In the genomic region with DNA sequence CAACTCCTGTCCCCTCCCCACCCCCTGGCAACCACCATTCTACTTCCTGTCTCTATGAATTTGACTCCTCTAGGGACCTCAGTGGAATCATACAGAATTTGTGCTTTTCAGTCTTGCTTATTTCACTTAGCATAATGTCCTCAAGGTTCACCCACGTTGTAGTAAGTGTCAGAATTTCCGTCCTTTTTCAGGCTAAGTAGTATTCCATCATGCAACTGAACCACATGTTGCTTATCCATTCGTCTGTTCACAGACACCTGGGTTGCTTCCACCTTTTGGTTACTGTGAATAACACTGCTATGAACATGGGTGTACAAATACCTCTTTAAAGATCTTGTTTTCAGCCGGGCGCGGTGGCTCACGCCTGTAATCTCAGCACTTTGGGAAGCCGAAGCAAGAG, we compare ENCODE assay signal across 22 cellular contexts. TPM values are rescaled to one million over a fixed set of nuclear protein-coding genes. Genes with fewer than 3 reads are reported as not detected.
A peak's percentile ranks its signal among the peaks of the same experiment; 100 is the strongest.
DNase-seq lines count a peak whose midpoint lies in the region; ATAC-seq and TF ChIP-seq lines count a peak whose summit lies in the region.
"Had no signal": no experiment of that assay in that cellular context is flagged by ENCODE, and none has a peak within 500 bp of the region (broad histone marks: within the 10 kb centered on the region; RNA-seq: fewer than 3 reads in every experiment).

No MANE protein-coding gene starts in this region.

- no peak overlapping the region for H3K9ac ChIP-seq in BLaER1 treated with 17β-estradiol and CSF1 and Interleukin-3, amounts not matched to agents 10 nM and 100 nM

- peak; percentile 19 for ATAC-seq in stimulated activated naive CD8-positive, alpha-beta T cell treated with anti-CD3 and anti-CD28 coated beads, Interleukin-15, Interleukin-2, amounts not matched to agents 100 U/mL and 50 U/mL, for 24 hours
- no peak for ATAC-seq in stimulated activated naive CD8-positive, alpha-beta T cell treated with anti-CD3 and anti-CD28 coated beads, Interleukin-15, amount 100 ng/mL, for 72 hours
- ATAC-seq in upper lobe of right lung (no peak), psoas muscle (no peak)
- no peak for ATAC-seq in activated naive CD4-positive, alpha-beta T cell treated with anti-CD3 and anti-CD28 coated beads, Interleukin-2, amount 50 U/mL, for 72 hours

- peaks cover 0 to 10% (median 0%) of the 10 kb centered on the region in 11 experiments; a peak in 1 of 22 replicates for H3K27me3 ChIP-seq in BLaER1 treated with 17β-estradiol and CSF1 and Interleukin-3, amounts not matched to agents 10 nM and 100 nM
- H3K27me3 ChIP-seq in upper lobe of right lung = no peaks in the 10 kb centered on the region
- H3K27me3 ChIP-seq in psoas muscle (ENCODE audit: insufficient read depth in 3 of 3, low read length in 2 of 3) = peaks cover 0 to 8% (median 0%) of the 10 kb centered on the region in 3 donors
- H3K27me3 ChIP-seq: BE2C had no signal

- H3K27ac ChIP-seq in BLaER1 treated with 17β-estradiol and CSF1 and Interleukin-3, amounts not matched to agents 10 nM and 100 nM = no peak overlapping the region
- H3K27ac ChIP-seq in HEK293 (ENCODE audit: extremely low read depth, low read depth, low read length) = no peak overlapping the region
- H3K27ac ChIP-seq in upper lobe of right lung = no peak overlapping the region
- no peak overlapping the region for H3K27ac ChIP-seq in psoas muscle

- no peaks in the 10 kb centered on the region for H3K9me3 Mint-ChIP-seq in stimulated activated naive CD8-positive, alpha-beta T cell treated with anti-CD3 and anti-CD28 coated beads, Interleukin-15, amount 100 ng/mL, for 72 hours
- H3K9me3 Mint-ChIP-seq in activated naive CD4-positive, alpha-beta T cell treated with anti-CD3 and anti-CD28 coated beads, Interleukin-2, amount 50 U/mL, for 72 hours = no peaks in the 10 kb centered on the region
- H3K9me3 Mint-ChIP-seq: CD4-positive, alpha-beta memory T cell; CD8-positive, alpha-beta memory T cell had no signal

- DNase-seq in stimulated activated naive CD8-positive, alpha-beta T cell treated with anti-CD3 and anti-CD28 coated beads, Interleukin-15, Interleukin-2, amounts not matched to agents 100 U/mL and 50 U/mL, for 24 hours = no peak
- DNase-seq in stimulated activated naive CD8-positive, alpha-beta T cell treated with anti-CD3 and anti-CD28 coated beads, Interleukin-15, amount 100 ng/mL, for 72 hours = no peak
- DNase-seq in upper lobe of right lung = peak; percentile 15
- no peak for DNase-seq in GM19238 (ENCODE audit: insufficient read length, low spot score)
- DNase-seq in activated naive CD4-positive, alpha-beta T cell treated with anti-CD3 and anti-CD28 coated beads, Interleukin-2, amount 50 U/mL, for 72 hours (ENCODE audit: low spot score in 2 of 2) = no peak
- DNase-seq in psoas muscle = no peak
- DNase-seq: 8988T; ACHN; BE2C; C1 segment of cervical spinal cord; CD4-positive, alpha-beta memory T cell; CD4-positive, CD25-positive, alpha-beta regulatory T cell; CD8-positive, alpha-beta memory T cell; COR-L47; DMS 273 treated with DMSO at 0.1 percent for 48 hours; DMS153; DMS53; DMS79; GF-D8 had no signal

- WGBS in psoas muscle, 3 donors = 88 to 90% (median 89%) methylated on average over 8 of the region's 8 CpGs

- H3K27me3 Mint-ChIP-seq in stimulated activated naive CD8-positive, alpha-beta T cell treated with anti-CD3 and anti-CD28 coated beads, Interleukin-15, amount 100 ng/mL, for 72 hours = no peaks in the 10 kb centered on the region
- H3K27me3 Mint-ChIP-seq: CD4-positive, CD25-positive, alpha-beta regulatory T cell had no signal

- peaks cover 5 to 70% (median 57%) of the 10 kb centered on the region in 10 experiments for H3K4me1 ChIP-seq in BLaER1 treated with 17β-estradiol and CSF1 and Interleukin-3, amounts not matched to agents 10 nM and 100 nM
- peaks cover 3% of the 10 kb centered on the region; the same call in 1 of the 2 replicates for H3K4me1 ChIP-seq in HEK293 (ENCODE audit: control insufficient read depth, insufficient read depth, low read length)
- H3K4me1 ChIP-seq in upper lobe of right lung = peaks cover 3% of the 10 kb centered on the region
- no peaks in the 10 kb centered on the region for H3K4me1 ChIP-seq in psoas muscle

- TF ChIP-seq CTCF in HEK293 (tag by site-specific recombination; IDR thresholded peaks at IDR 0.05) = no peak
- TF ChIP-seq CTCF in upper lobe of right lung (IDR thresholded peaks at IDR 0.05) = no peak
- TF ChIP-seq CTCF in psoas muscle (IDR thresholded peaks at IDR 0.05) = no peak

- no peak overlapping the region for H3K27ac Mint-ChIP-seq in stimulated activated naive CD8-positive, alpha-beta T cell treated with anti-CD3 and anti-CD28 coated beads, Interleukin-15, amount 100 ng/mL, for 72 hours
- H3K27ac Mint-ChIP-seq in activated naive CD4-positive, alpha-beta T cell treated with anti-CD3 and anti-CD28 coated beads, Interleukin-2, amount 50 U/mL, for 72 hours = no peak overlapping the region
- H3K27ac Mint-ChIP-seq: CD14-positive monocyte; CD4-positive, alpha-beta memory T cell had no signal

- no peaks in the 10 kb centered on the region for H3K36me3 ChIP-seq in BLaER1 treated with 17β-estradiol and CSF1 and Interleukin-3, amounts not matched to agents 10 nM and 100 nM
- peaks cover 0 to 5% of the 10 kb centered on the region in 2 experiments; a peak in 2 of 3 replicates for H3K36me3 ChIP-seq in HEK293 (ENCODE audit: control insufficient read depth in 2 of 2, insufficient read depth in 1 of 2, low read length in 2 of 2)
- H3K36me3 ChIP-seq in upper lobe of right lung = no peaks in the 10 kb centered on the region
- H3K36me3 ChIP-seq in psoas muscle (ENCODE audit: insufficient read depth in 1 of 2, low read depth in 1 of 2) = no peaks in the 10 kb centered on the region
- H3K36me3 ChIP-seq: BE2C had no signal

- peaks cover 9% of the 10 kb centered on the region for H3K4me1 Mint-ChIP-seq in stimulated activated naive CD8-positive, alpha-beta T cell treated with anti-CD3 and anti-CD28 coated beads, Interleukin-15, amount 100 ng/mL, for 72 hours
- H3K4me1 Mint-ChIP-seq: CD14-positive monocyte; CD4-positive, alpha-beta memory T cell; CD4-positive, CD25-positive, alpha-beta regulatory T cell had no signal

- H3K4me3 Mint-ChIP-seq in stimulated activated naive CD8-positive, alpha-beta T cell treated with anti-CD3 and anti-CD28 coated beads, Interleukin-15, amount 100 ng/mL, for 72 hours = no peak overlapping the region
- H3K4me3 Mint-ChIP-seq: CD14-positive monocyte; CD4-positive, alpha-beta memory T cell; CD4-positive, CD25-positive, alpha-beta regulatory T cell; CD8-positive, alpha-beta memory T cell had no signal

- no peaks in the 10 kb centered on the region for H3K9me3 ChIP-seq in BLaER1 treated with 17β-estradiol and CSF1 and Interleukin-3, amounts not matched to agents 10 nM and 100 nM (replicated peaks in 1 of 11)
- no peaks in the 10 kb centered on the region for H3K9me3 ChIP-seq in HEK293 (ENCODE audit: control insufficient read depth, insufficient read depth, low read depth, low read length)
- no peaks in the 10 kb centered on the region for H3K9me3 ChIP-seq in upper lobe of right lung
- H3K9me3 ChIP-seq in psoas muscle = no peaks in the 10 kb centered on the region
- H3K9me3 ChIP-seq: BE2C had no signal

- intact Hi-C loops in upper lobe of right lung (cut with DNase I) (no loop called here), psoas muscle (cut with DNase I) (no loop called here)

- CTCF ChIA-PET in HEK293 (lab: Yijun Ruan, JAX) = no interaction called here

- H3K36me3 Mint-ChIP-seq in activated naive CD4-positive, alpha-beta T cell treated with anti-CD3 and anti-CD28 coated beads, Interleukin-2, amount 50 U/mL, for 72 hours = no peaks in the 10 kb centered on the region
- H3K36me3 Mint-ChIP-seq: CD14-positive monocyte; CD4-positive, alpha-beta memory T cell; CD4-positive, CD25-positive, alpha-beta regulatory T cell; CD8-positive, alpha-beta memory T cell had no signal

- H3K4me2 ChIP-seq in BLaER1 treated with 17β-estradiol and CSF1 and Interleukin-3, amounts not matched to agents 10 nM and 100 nM = peak overlapping the region in 8 of 11 experiments; percentile 34 to 71 (median 62); a peak in 16 of 22 replicates

- H3K4me3 ChIP-seq in BLaER1 treated with 17β-estradiol and CSF1 and Interleukin-3, amounts not matched to agents 10 nM and 100 nM = no peak overlapping the region
- no peak overlapping the region for H3K4me3 ChIP-seq in HEK293 (ENCODE audit: low read depth, low read length)
- no peak overlapping the region for H3K4me3 ChIP-seq in upper lobe of right lung
- H3K4me3 ChIP-seq in psoas muscle = no peak overlapping the region

- peaks cover 0 to 5% (median 0%) of the 10 kb centered on the region in 11 experiments; a peak in 2 of 22 replicates for H4K20me1 ChIP-seq in BLaER1 treated with 17β-estradiol and CSF1 and Interleukin-3, amounts not matched to agents 10 nM and 100 nM

- POLR2A ChIA-PET in HEK293 (lab: Yijun Ruan, JAX) = no interaction called here

TF ChIP-seq in HEK293, 187 proteins besides CTCF, POLR2A, EP300 and RAD21 (continues in another document):
- TF ChIP-seq ZNF610 (tag by site-specific recombination; IDR thresholded peaks at IDR 0.05; ENCODE audit: borderline replicate concordance) (no peak), SCRT2 (tag by site-specific recombination; IDR thresholded peaks at IDR 0.05) (peak; percentile 65), ZNF146 (tag by site-specific recombination; IDR thresholded peaks at IDR 0.05) (peak; percentile 87), SCRT1 (tag by site-specific recombination; IDR thresholded peaks at IDR 0.05; ENCODE audit: borderline replicate concordance) (0 out of 2 replicates have a peak, but pooled peaks have one; percentile 57)

RNA-seq across cellular contexts. Expression of gene CELSR1, which starts 16.5 kb away (rescaled TPM):
- total RNA-seq in upper lobe of right lung (53.5 TPM), psoas muscle (under 1 TPM; 0.10 to 0.39 (median 0.20) TPM)
- total RNA-seq in activated naive CD4-positive, alpha-beta T cell treated with anti-CD3 and anti-CD28 coated beads, Interleukin-2, amount 50 U/mL, for 72 hours = 1 to 10 TPM in 1 of 2 donors, under 1 TPM in 1; 0.54 to 1.1 TPM
- under 1 TPM; 0.09 to 0.18 (median 0.18) TPM for polyA plus RNA-seq in psoas muscle
- polyA plus RNA-seq: CD14-positive monocyte had no signal

Comparison
In these comparisons a context has a peak if more than half of its experiments do, and no peak if none do; other contexts are left out.
1. RNA of gene CELSR1, which starts 16.5 kb away (total RNA-seq): 53.5 TPM in upper lobe of right lung (single experiment); 0.54 to 1.1 TPM in activated naive CD4-positive, alpha-beta T cell treated with anti-CD3 and anti-CD28 coated beads, Interleukin-2, amount 50 U/mL, for 72 hours and 0.10 to 0.39 TPM in psoas muscle; every median in the first group is over 10 times any median in the second.